Comparison of ENCODE assay signal across 1 cellular context in genomic region chr5:62268239-62268638, GRCh38.
TF ChIP-seq lines count a peak whose summit lies in the region.

No MANE protein-coding gene starts in this region.

TF ChIP-seq in SK-N-SH, 30 proteins besides CTCF, POLR2A, EP300 and RAD21 (continued from another document):
- TF ChIP-seq REST (IDR thresholded peaks at IDR 0.05; ENCODE audit: low read depth, low read length) (no peak), FOXJ3 (CRISPR knock-in tag; IDR thresholded peaks at IDR 0.05) (no peak), FOXM1 (IDR thresholded peaks at IDR 0.05; ENCODE audit: low read depth) (no peak)
